Comparison of ENCODE assay signal across 8 cellular contexts in genomic region chr17:17900615-17901520, GRCh38.
DNase-seq lines count a peak whose midpoint lies in the region; ATAC-seq and TF ChIP-seq lines count a peak whose summit lies in the region.

No MANE protein-coding gene starts in this region.

- H3K27ac ChIP-seq in HCT116 (ENCODE audit: low read depth, low read length) = peak overlapping the region; percentile 50

- H3K9me3 ChIP-seq in HCT116 (ENCODE audit: control insufficient read depth in 1 of 2, insufficient read depth in 1 of 2, low read depth in 1 of 2, low read length in 2 of 2) = no peaks in the 10 kb centered on the region

- peak overlapping the region; percentile 69 for H3K4me2 ChIP-seq in HCT116 (ENCODE audit: low read length)

- peaks cover 2% of the 10 kb centered on the region for H3K27me3 Mint-ChIP-seq in activated T-helper 1 cell treated with anti-CD3 and anti-CD28 coated beads, Interleukin-12 subunit alpha, Interleukin-12 subunit beta, Interleukin-2, Interleukin-4 antibody, amounts not matched to agents 30 ng/mL and 10 ng/mL and 1 ng/mL, durations not matched to agents 14 hours and 24 hours and 36 hours (ENCODE audit: insufficient read depth)

- H3K9me2 ChIP-seq in HCT116 (ENCODE audit: insufficient read depth) = no peaks in the 10 kb centered on the region

- H3K4me3 Mint-ChIP-seq in activated T-helper 1 cell treated with anti-CD3 and anti-CD28 coated beads, Interleukin-12 subunit alpha, Interleukin-12 subunit beta, Interleukin-2, Interleukin-4 antibody, amounts not matched to agents 30 ng/mL and 10 ng/mL and 1 ng/mL, durations not matched to agents 14 hours and 24 hours and 36 hours = no peak overlapping the region

- RAD21 ChIA-PET in HCT116 (lab: Charles Lee; ENCODE audit: low non-redundant PET in 1 of 2, low total read pairs in 2 of 2, uncharacterized antibody in 2 of 2, unreplicated experiment in 2 of 2) = interaction anchor here (0.9 to 1.5 kb wide), 4 partner anchors 10 to 133 kb away, joined by 3 to 5 read pairs (median 4); no protein-coding TSS in a partner anchor

- no peaks in the 10 kb centered on the region for H3K4me1 Mint-ChIP-seq in activated T-helper 1 cell treated with anti-CD3 and anti-CD28 coated beads, Interleukin-12 subunit alpha, Interleukin-12 subunit beta, Interleukin-2, Interleukin-4 antibody, amounts not matched to agents 30 ng/mL and 10 ng/mL and 1 ng/mL, durations not matched to agents 14 hours and 24 hours and 36 hours (ENCODE audit: low read depth)

- no peak for TF ChIP-seq POLR2A in HCT116 (IDR thresholded peaks at IDR 0.05; ENCODE audit: borderline replicate concordance, extremely low read depth, insufficient read depth, insufficient read length)

- H3K4me3 ChIP-seq in HCT116 (replicated peaks in 1 of 2; ENCODE audit: low read depth in 1 of 2, low read length in 2 of 2) (peak overlapping the region in 1 of 2 experiments; percentile 21; a peak in 2 of 4 replicates), retinal pigment epithelial cell (ENCODE audit: low read length) (no peak overlapping the region)

- no peaks in the 10 kb centered on the region for H3K79me2 ChIP-seq in HCT116 (ENCODE audit: insufficient read depth, low read length)

- no peaks in the 10 kb centered on the region for H3K27me3 ChIP-seq in HCT116 (ENCODE audit: insufficient read depth, low read length)

- no peak overlapping the region for H2AFZ ChIP-seq in HCT116 (ENCODE audit: low read depth, low read length, poor library complexity, severe bottlenecking)

- H3K9ac ChIP-seq in HCT116 (ENCODE audit: low read length) = no peak overlapping the region

- CTCF ChIA-PET in HCT116 (lab: Charles Lee) = interaction anchor here (1.2 to 2.4 kb wide), 5 partner anchors 10 to 133 kb away, joined by 3 to 18 read pairs (median 5); no protein-coding TSS in a partner anchor

- peaks cover 47 to 48% of the 10 kb centered on the region in 2 experiments for H3K4me1 ChIP-seq in HCT116 (ENCODE audit: control insufficient read depth in 1 of 2, insufficient read depth in 2 of 2, low read length in 2 of 2)

- TF ChIP-seq RAD21 in HCT116 (IDR thresholded peaks at IDR 0.05; ENCODE audit: low read depth) = no peak; the same call in 1 of the 2 replicates

- BruUV-seq in HCT116 (replicated peaks; lab: Mats Ljungman, UMichigan) = no TSS peak

- DNase-seq in HCT116 (ENCODE audit: low read depth, low spot score) (peak; percentile 78), SKM-1 (lab: John Stamatoyannopoulos, UW; ENCODE audit: unreplicated experiment) (peak; percentile 62), foreskin melanocyte (peak; percentile 94), retinal pigment epithelial cell (ENCODE audit: low read depth) (peak; percentile 77), NAMALWA (ENCODE audit: low spot score) (no peak)
- DNase-seq in activated T-helper 1 cell treated with anti-CD3 and anti-CD28 coated beads, Interleukin-12 subunit alpha, Interleukin-12 subunit beta, Interleukin-2, Interleukin-4 antibody, amounts not matched to agents 30 ng/mL and 10 ng/mL and 1 ng/mL, durations not matched to agents 14 hours and 24 hours and 36 hours (ENCODE audit: low spot score) = no peak

- peaks cover 9% of the 10 kb centered on the region for H3K36me3 Mint-ChIP-seq in activated T-helper 1 cell treated with anti-CD3 and anti-CD28 coated beads, Interleukin-12 subunit alpha, Interleukin-12 subunit beta, Interleukin-2, Interleukin-4 antibody, amounts not matched to agents 30 ng/mL and 10 ng/mL and 1 ng/mL, durations not matched to agents 14 hours and 24 hours and 36 hours (ENCODE audit: low read depth)

- POLR2A ChIA-PET in HCT116 (lab: Charles Lee) = no interaction called here

- intact Hi-C loops in HCT116 (cut with micrococcal nuclease) = no loop called here
- intact Hi-C loops in activated T-helper 1 cell treated with anti-CD3 and anti-CD28 coated beads, Interleukin-12 subunit alpha, Interleukin-12 subunit beta, Interleukin-2, Interleukin-4 antibody, amounts not matched to agents 30 ng/mL and 10 ng/mL and 1 ng/mL, durations not matched to agents 14 hours and 24 hours and 36 hours (cut with micrococcal nuclease) = no loop called here

- H4K20me1 ChIP-seq in HCT116 (ENCODE audit: insufficient read depth) = no peaks in the 10 kb centered on the region

- H3K9me3 Mint-ChIP-seq in activated T-helper 1 cell treated with anti-CD3 and anti-CD28 coated beads, Interleukin-12 subunit alpha, Interleukin-12 subunit beta, Interleukin-2, Interleukin-4 antibody, amounts not matched to agents 30 ng/mL and 10 ng/mL and 1 ng/mL, durations not matched to agents 14 hours and 24 hours and 36 hours = no peaks in the 10 kb centered on the region

- ATAC-seq in HCT116 (peak; percentile 81), HG02884 (IDR thresholded peaks at IDR 0.05; ENCODE audit: unreplicated experiment) (no peak), GM21619 (IDR thresholded peaks at IDR 0.05; ENCODE audit: unreplicated experiment) (no peak)

- H3K36me3 ChIP-seq in HCT116 (ENCODE audit: control insufficient read depth in 1 of 2, insufficient read depth in 2 of 2, low read length in 2 of 2) = no peaks in the 10 kb centered on the region

- TF ChIP-seq CTCF in HCT116 (IDR thresholded peaks at IDR 0.05 in 2 of 3, conservative IDR thresholded peaks at IDR 0.05 in 1 of 3; ENCODE audit: borderline replicate concordance in 1 of 3, insufficient read depth in 1 of 3, low read depth in 2 of 3, low read length in 2 of 3) = no peak
- TF ChIP-seq CTCF in retinal pigment epithelial cell (conservative IDR thresholded peaks at IDR 0.05; ENCODE audit: low read depth, low read length) = no peak

- H3K27ac Mint-ChIP-seq in activated T-helper 1 cell treated with anti-CD3 and anti-CD28 coated beads, Interleukin-12 subunit alpha, Interleukin-12 subunit beta, Interleukin-2, Interleukin-4 antibody, amounts not matched to agents 30 ng/mL and 10 ng/mL and 1 ng/mL, durations not matched to agents 14 hours and 24 hours and 36 hours = no peak overlapping the region

TF ChIP-seq in HCT116, 20 proteins besides CTCF, POLR2A, EP300 and RAD21:
- TF ChIP-seq SRF (IDR thresholded peaks at IDR 0.05; ENCODE audit: low read depth) = peak; percentile 77
- TF ChIP-seq CEBPB (IDR thresholded peaks at IDR 0.05; ENCODE audit: low read depth) = peak; percentile 94
- TF ChIP-seq EZH2 (IDR thresholded peaks at IDR 0.05) = no peak
- peak; percentile 74 for TF ChIP-seq SP1 (IDR thresholded peaks at IDR 0.05; ENCODE audit: low read depth)
- TF ChIP-seq, protein P1, sequence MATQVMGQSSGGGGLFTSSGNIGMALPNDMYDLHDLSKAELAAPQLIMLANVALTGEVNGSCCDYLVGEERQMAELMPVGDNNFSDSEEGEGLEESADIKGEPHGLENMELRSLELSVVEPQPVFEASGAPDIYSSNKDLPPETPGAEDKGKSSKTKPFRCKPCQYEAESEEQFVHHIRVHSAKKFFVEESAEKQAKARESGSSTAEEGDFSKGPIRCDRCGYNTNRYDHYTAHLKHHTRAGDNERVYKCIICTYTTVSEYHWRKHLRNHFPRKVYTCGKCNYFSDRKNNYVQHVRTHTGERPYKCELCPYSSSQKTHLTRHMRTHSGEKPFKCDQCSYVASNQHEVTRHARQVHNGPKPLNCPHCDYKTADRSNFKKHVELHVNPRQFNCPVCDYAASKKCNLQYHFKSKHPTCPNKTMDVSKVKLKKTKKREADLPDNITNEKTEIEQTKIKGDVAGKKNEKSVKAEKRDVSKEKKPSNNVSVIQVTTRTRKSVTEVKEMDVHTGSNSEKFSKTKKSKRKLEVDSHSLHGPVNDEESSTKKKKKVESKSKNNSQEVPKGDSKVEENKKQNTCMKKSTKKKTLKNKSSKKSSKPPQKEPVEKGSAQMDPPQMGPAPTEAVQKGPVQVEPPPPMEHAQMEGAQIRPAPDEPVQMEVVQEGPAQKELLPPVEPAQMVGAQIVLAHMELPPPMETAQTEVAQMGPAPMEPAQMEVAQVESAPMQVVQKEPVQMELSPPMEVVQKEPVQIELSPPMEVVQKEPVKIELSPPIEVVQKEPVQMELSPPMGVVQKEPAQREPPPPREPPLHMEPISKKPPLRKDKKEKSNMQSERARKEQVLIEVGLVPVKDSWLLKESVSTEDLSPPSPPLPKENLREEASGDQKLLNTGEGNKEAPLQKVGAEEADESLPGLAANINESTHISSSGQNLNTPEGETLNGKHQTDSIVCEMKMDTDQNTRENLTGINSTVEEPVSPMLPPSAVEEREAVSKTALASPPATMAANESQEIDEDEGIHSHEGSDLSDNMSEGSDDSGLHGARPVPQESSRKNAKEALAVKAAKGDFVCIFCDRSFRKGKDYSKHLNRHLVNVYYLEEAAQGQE (IDR thresholded peaks at IDR 0.05; ENCODE audit: low read depth) = no peak
- TF ChIP-seq YY1 (IDR thresholded peaks at IDR 0.05; ENCODE audit: extremely low read depth, insufficient replicate concordance, low read depth, low read length) = peak; percentile 6
- peak; percentile 69; the same call in 1 of the 2 replicates for TF ChIP-seq MAX (IDR thresholded peaks at IDR 0.05)
- peak; percentile 50; the same call in 1 of the 2 replicates for TF ChIP-seq JUND (IDR thresholded peaks at IDR 0.05)
- peak; percentile 48; the same call in 1 of the 2 replicates for TF ChIP-seq CBX3 (IDR thresholded peaks at IDR 0.05; ENCODE audit: low read depth)
- TF ChIP-seq TCF7L2 (IDR thresholded peaks at IDR 0.05; ENCODE audit: borderline replicate concordance, extremely low read depth, insufficient read depth, insufficient read length) = peak; percentile 97
- no peak; the same call in 1 of the 2 replicates for TF ChIP-seq POLR2AphosphoS5 (IDR thresholded peaks at IDR 0.05; ENCODE audit: low read depth, low read length)
- peak; percentile 72; the same call in 1 of the 2 replicates for TF ChIP-seq SIN3A (IDR thresholded peaks at IDR 0.05; ENCODE audit: low read depth)
- TF ChIP-seq ATF3 (IDR thresholded peaks at IDR 0.05) = peak; percentile 88; the same call in 1 of the 2 replicates

Comparison
In these comparisons a context has a peak if more than half of its experiments do, and no peak if none do; other contexts are left out.
1. DNase-seq: peak in HCT116 (single experiment), SKM-1 (single experiment), foreskin melanocyte (single experiment) and retinal pigment epithelial cell (single experiment); none in activated T-helper 1 cell treated with anti-CD3 and anti-CD28 coated beads, Interleukin-12 subunit alpha, Interleukin-12 subunit beta, Interleukin-2, Interleukin-4 antibody, amounts not matched to agents 30 ng/mL and 10 ng/mL and 1 ng/mL, durations not matched to agents 14 hours and 24 hours and 36 hours (single experiment) and NAMALWA (single experiment).